Comparison of ENCODE assay signal across 9 cellular contexts in genomic region chr5:76691470-76692273, GRCh38. TPM values are rescaled to one million over a fixed set of nuclear protein-coding genes. Genes with fewer than 3 reads are reported as not detected.
DNase-seq lines count a peak whose midpoint lies in the region; ATAC-seq and TF ChIP-seq lines count a peak whose summit lies in the region.
"Had no signal": no experiment of that assay in that cellular context is flagged by ENCODE, and none has a peak within 500 bp of the region (broad histone marks: within the 10 kb centered on the region; RNA-seq: fewer than 3 reads in every experiment).

No MANE protein-coding gene starts in this region.

- H3K36me3 ChIP-seq in skeletal muscle tissue (ENCODE audit: control insufficient read depth in 3 of 3, insufficient read depth in 3 of 3, low read length in 3 of 3): no peaks in the 10 kb centered on the region

- H3K27me3 ChIP-seq in skeletal muscle tissue (ENCODE audit: control insufficient read depth in 3 of 3, insufficient read depth in 3 of 3, low read length in 3 of 3): no peaks in the 10 kb centered on the region

- no peak overlapping the region for H3K9ac ChIP-seq in skeletal muscle tissue (ENCODE audit: low read depth in 1 of 3, low read length in 3 of 3)

- peaks cover 0 to 5% (median 5%) of the 10 kb centered on the region in 3 donors for H3K4me1 ChIP-seq in skeletal muscle tissue (ENCODE audit: control insufficient read depth in 3 of 3, insufficient read depth in 3 of 3, low read length in 3 of 3)

- H3K9me3 ChIP-seq in skeletal muscle tissue (ENCODE audit: control insufficient read depth in 3 of 3, low read length in 3 of 3): no peaks in the 10 kb centered on the region

- ATAC-seq in SK-N-SH treated with all-trans-retinoic acid at 6 μM for 48 hours (no peak), GM21576 (IDR thresholded peaks at IDR 0.05; ENCODE audit: unreplicated experiment) (no peak)
- ATAC-seq: naive thymus-derived CD4-positive, alpha-beta T cell had no signal

- H3K4me3 ChIP-seq in fibroblast of villous mesenchyme (ENCODE audit: low read depth, low read length) (no peak overlapping the region), skeletal muscle tissue (ENCODE audit: low read length in 3 of 3) (no peak overlapping the region)

- DNase-seq in GM20000 (ENCODE audit: low spot score) (peak; percentile 14), fibroblast of villous mesenchyme (ENCODE audit: low read depth) (peak; percentile 77), AML-193 (lab: John Stamatoyannopoulos, UW) (no peak), DMS153 treated with DMSO at 0.1 percent for 48 hours (lab: John Stamatoyannopoulos, UW; ENCODE audit: unreplicated experiment) (no peak)
- DNase-seq: naive thymus-derived CD4-positive, alpha-beta T cell; stimulated activated naive B cell treated with anti-CD40 and anti-IgM and Interleukin-4, amounts not matched to agents 10 μg/mL and 1 μg/mL and 100 μg/mL, for 72 hours had no signal

- TF ChIP-seq CTCF in GM20000 (IDR thresholded peaks at IDR 0.05; ENCODE audit: extremely low read depth, missing control alignments): no peak
- no peak for TF ChIP-seq CTCF in fibroblast of villous mesenchyme (IDR thresholded peaks at IDR 0.05; ENCODE audit: insufficient read depth, low read depth, low read length)

- peak overlapping the region; percentile 37 for H3K27ac ChIP-seq in skeletal muscle tissue (ENCODE audit: low read depth, low read length)

TF ChIP-seq in SK-N-SH treated with all-trans-retinoic acid at 6 μM for 48 hours, 23 proteins besides CTCF, POLR2A, EP300 and RAD21:
- TF ChIP-seq BACH2 (CRISPR knock-in tag; IDR thresholded peaks at IDR 0.05; ENCODE audit: borderline replicate concordance) (no peak), RARB (CRISPR knock-in tag; IDR thresholded peaks at IDR 0.05) (no peak), CSDC2 (CRISPR knock-in tag; IDR thresholded peaks at IDR 0.05) (peak; percentile 84; the same call in 1 of the 2 replicates)

RNA-seq across cellular contexts. Expression of gene F2R, which starts 24.3 kb away (rescaled TPM):
- total RNA-seq in fibroblast of villous mesenchyme (117 and 144 TPM in 2 replicates), skeletal muscle tissue (13.0 TPM)

Comparison
In these comparisons a context has a peak if more than half of its experiments do, and no peak if none do; other contexts are left out.
1. DNase-seq: peak in GM20000 (single experiment) and fibroblast of villous mesenchyme (single experiment); none in AML-193 (0 of 2) and DMS153 treated with DMSO at 0.1 percent for 48 hours (single experiment).